ENCODE assay signal across 8 cellular contexts in the genomic region with DNA sequence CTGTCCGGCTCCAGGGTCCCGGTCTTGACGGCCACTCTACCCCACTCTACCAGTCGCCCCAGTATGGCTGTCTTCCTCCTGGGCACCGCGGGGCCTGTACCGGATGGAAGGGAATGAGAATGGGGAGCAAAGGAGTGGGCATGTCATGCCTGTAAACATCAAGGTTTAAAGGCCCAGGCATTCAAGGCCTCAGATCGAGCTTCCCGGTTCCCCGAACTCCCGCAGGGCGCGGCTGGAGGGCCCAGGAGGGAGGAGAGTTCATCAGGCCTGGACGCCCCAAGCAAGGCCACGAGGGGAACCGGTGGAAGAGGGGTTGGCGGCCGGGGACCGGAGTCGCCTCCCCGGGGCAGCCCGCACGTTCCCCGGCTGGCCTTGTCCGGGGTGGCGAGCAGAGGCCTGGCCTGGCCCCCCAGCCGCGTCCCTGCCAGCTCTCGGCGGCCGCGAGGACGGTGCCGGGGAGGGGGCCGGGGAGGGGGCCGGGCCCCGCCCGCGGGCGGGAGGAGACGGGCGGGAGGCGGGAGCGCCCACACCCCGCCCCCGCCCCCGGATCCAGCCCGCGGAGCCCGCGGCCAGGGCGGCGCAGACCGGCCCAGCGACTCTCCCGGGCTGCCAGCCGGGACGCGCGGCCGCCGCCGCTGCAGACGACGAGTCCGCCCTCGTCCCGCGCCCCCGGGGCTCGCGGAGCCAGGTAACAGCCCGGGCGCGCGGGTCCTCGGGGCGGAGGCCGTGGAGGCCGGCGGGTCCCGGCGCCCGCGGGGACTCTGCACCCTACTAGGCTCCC. TPM values are rescaled to one million over a fixed set of nuclear protein-coding genes. Genes with fewer than 3 reads are reported as not detected.
DNase-seq lines count a peak whose midpoint lies in the region; ATAC-seq and TF ChIP-seq lines count a peak whose summit lies in the region.

A gene with protein sequence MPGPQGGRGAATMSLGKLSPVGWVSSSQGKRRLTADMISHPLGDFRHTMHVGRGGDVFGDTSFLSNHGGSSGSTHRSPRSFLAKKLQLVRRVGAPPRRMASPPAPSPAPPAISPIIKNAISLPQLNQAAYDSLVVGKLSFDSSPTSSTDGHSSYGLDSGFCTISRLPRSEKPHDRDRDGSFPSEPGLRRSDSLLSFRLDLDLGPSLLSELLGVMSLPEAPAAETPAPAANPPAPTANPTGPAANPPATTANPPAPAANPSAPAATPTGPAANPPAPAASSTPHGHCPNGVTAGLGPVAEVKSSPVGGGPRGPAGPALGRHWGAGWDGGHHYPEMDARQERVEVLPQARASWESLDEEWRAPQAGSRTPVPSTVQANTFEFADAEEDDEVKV (plus strand): TSS at position 580 of the 781 bp plus-strand sequence. CDS start 5,870 bp downstream, outside the sequence.

- ATAC-seq in GM23338 (peak; percentile 18), GM21576 (IDR thresholded peaks at IDR 0.05; ENCODE audit: unreplicated experiment) (no peak), HG03565 (IDR thresholded peaks at IDR 0.05; ENCODE audit: unreplicated experiment) (no peak)
- peak; percentile 29 to 59 for ATAC-seq in naive thymus-derived CD8-positive, alpha-beta T cell

- H3K4me1 Mint-ChIP-seq in GM23338, result peaks cover 53% of the 10 kb centered on the region
- H3K4me1 Mint-ChIP-seq in naive thymus-derived CD8-positive, alpha-beta T cell, result peaks cover 9 to 25% (median 20%) of the 10 kb centered on the region in 4 donors

- no peaks in the 10 kb centered on the region for H3K36me3 ChIP-seq in GM23338 (ENCODE audit: insufficient read depth)

- peaks cover 5% of the 10 kb centered on the region; the same call in 1 of the 3 replicates for H3K36me3 Mint-ChIP-seq in GM23338 (ENCODE audit: low read depth)
- no peaks in the 10 kb centered on the region for H3K36me3 Mint-ChIP-seq in naive thymus-derived CD8-positive, alpha-beta T cell

- no peaks in the 10 kb centered on the region for H4K20me1 ChIP-seq in GM23338 (replicated peaks; ENCODE audit: insufficient read depth)

- H3K27me3 Mint-ChIP-seq in GM23338 (ENCODE audit: insufficient read depth, low read depth, poor library complexity), result peaks cover 49% of the 10 kb centered on the region
- H3K27me3 Mint-ChIP-seq in naive thymus-derived CD8-positive, alpha-beta T cell, result peaks cover 16 to 48% (median 36%) of the 10 kb centered on the region in 5 donors

- H3K79me2 ChIP-seq in GM23338 (replicated peaks; ENCODE audit: insufficient read depth), result peaks cover 17% of the 10 kb centered on the region

- POLR2A ChIA-PET in naive thymus-derived CD8-positive, alpha-beta T cell (lab: Charles Lee), result no interaction called here

- no peaks in the 10 kb centered on the region for H3K9me2 ChIP-seq in GM23338 (ENCODE audit: insufficient read depth)

- no peak within 1 kb of the TSS for H3K27ac Mint-ChIP-seq in GM23338
- H3K27ac Mint-ChIP-seq in naive thymus-derived CD8-positive, alpha-beta T cell, result peak within 1 kb of the TSS in 2 of 10 donors; percentile 46 to 87

- H3K27me3 ChIP-seq in GM23338 (ENCODE audit: insufficient read depth), result peaks cover 48% of the 10 kb centered on the region

- H3F3A ChIP-seq in GM23338 (replicated peaks; ENCODE audit: low read depth), result peaks cover 12% of the 10 kb centered on the region

- peak within 1 kb of the TSS; percentile 76 for H3K4me3 Mint-ChIP-seq in GM23338
- peak within 1 kb of the TSS; percentile 58 to 82 (median 71) for H3K4me3 Mint-ChIP-seq in naive thymus-derived CD8-positive, alpha-beta T cell

- no peaks in the 10 kb centered on the region; the same call in 1 of the 3 replicates for H3K9me3 Mint-ChIP-seq in GM23338
- peaks cover 0 to 2% (median 0%) of the 10 kb centered on the region in 9 donors for H3K9me3 Mint-ChIP-seq in naive thymus-derived CD8-positive, alpha-beta T cell

- H3K4me3 ChIP-seq in GM23338, result peak within 1 kb of the TSS; percentile 64
- H3K4me3 ChIP-seq in WI38 (ENCODE audit: low read depth, low read length), result peak within 1 kb of the TSS; percentile 94
- H3K4me3 ChIP-seq in foreskin fibroblast (ENCODE audit: low read depth in 1 of 2, low read length in 2 of 2), result peak within 1 kb of the TSS; percentile 84 to 98

- H3K4me2 ChIP-seq in GM23338, result peak within 1 kb of the TSS; percentile 96

- DNase-seq in GM23338 (ENCODE audit: low spot score), result peak; percentile 72
- peak; percentile 61 to 83 for DNase-seq in foreskin fibroblast
- no peak for DNase-seq in naive thymus-derived CD8-positive, alpha-beta T cell
- DNase-seq in KBM-7, result no peak
- no peak for DNase-seq in central memory CD4-positive, alpha-beta T cell

- peak within 1 kb of the TSS; percentile 81 for H2AFZ ChIP-seq in GM23338

- H3K4me1 ChIP-seq in GM23338 (ENCODE audit: insufficient read depth), result peaks cover 42% of the 10 kb centered on the region

- in situ Hi-C loops in KBM-7 (cut with MboI; ENCODE audit: low pct_unique_long_range_greater_than_20kb, low sequenced_read_pairs), result no loop called here

- TF ChIP-seq CTCF in GM23338 (conservative IDR thresholded peaks at IDR 0.05; ENCODE audit: low read depth in 2 of 2) (no peak), WI38 (IDR thresholded peaks at IDR 0.05; ENCODE audit: low read depth, low read length) (no peak), foreskin fibroblast (IDR thresholded peaks at IDR 0.05; ENCODE audit: low read depth, low read length) (no peak)

- no peak within 1 kb of the TSS for H3K27ac ChIP-seq in GM23338 (ENCODE audit: low read depth)

TF ChIP-seq in GM23338, 12 proteins besides CTCF, POLR2A, EP300 and RAD21 (continues in another document):
- TF ChIP-seq, protein P1, sequence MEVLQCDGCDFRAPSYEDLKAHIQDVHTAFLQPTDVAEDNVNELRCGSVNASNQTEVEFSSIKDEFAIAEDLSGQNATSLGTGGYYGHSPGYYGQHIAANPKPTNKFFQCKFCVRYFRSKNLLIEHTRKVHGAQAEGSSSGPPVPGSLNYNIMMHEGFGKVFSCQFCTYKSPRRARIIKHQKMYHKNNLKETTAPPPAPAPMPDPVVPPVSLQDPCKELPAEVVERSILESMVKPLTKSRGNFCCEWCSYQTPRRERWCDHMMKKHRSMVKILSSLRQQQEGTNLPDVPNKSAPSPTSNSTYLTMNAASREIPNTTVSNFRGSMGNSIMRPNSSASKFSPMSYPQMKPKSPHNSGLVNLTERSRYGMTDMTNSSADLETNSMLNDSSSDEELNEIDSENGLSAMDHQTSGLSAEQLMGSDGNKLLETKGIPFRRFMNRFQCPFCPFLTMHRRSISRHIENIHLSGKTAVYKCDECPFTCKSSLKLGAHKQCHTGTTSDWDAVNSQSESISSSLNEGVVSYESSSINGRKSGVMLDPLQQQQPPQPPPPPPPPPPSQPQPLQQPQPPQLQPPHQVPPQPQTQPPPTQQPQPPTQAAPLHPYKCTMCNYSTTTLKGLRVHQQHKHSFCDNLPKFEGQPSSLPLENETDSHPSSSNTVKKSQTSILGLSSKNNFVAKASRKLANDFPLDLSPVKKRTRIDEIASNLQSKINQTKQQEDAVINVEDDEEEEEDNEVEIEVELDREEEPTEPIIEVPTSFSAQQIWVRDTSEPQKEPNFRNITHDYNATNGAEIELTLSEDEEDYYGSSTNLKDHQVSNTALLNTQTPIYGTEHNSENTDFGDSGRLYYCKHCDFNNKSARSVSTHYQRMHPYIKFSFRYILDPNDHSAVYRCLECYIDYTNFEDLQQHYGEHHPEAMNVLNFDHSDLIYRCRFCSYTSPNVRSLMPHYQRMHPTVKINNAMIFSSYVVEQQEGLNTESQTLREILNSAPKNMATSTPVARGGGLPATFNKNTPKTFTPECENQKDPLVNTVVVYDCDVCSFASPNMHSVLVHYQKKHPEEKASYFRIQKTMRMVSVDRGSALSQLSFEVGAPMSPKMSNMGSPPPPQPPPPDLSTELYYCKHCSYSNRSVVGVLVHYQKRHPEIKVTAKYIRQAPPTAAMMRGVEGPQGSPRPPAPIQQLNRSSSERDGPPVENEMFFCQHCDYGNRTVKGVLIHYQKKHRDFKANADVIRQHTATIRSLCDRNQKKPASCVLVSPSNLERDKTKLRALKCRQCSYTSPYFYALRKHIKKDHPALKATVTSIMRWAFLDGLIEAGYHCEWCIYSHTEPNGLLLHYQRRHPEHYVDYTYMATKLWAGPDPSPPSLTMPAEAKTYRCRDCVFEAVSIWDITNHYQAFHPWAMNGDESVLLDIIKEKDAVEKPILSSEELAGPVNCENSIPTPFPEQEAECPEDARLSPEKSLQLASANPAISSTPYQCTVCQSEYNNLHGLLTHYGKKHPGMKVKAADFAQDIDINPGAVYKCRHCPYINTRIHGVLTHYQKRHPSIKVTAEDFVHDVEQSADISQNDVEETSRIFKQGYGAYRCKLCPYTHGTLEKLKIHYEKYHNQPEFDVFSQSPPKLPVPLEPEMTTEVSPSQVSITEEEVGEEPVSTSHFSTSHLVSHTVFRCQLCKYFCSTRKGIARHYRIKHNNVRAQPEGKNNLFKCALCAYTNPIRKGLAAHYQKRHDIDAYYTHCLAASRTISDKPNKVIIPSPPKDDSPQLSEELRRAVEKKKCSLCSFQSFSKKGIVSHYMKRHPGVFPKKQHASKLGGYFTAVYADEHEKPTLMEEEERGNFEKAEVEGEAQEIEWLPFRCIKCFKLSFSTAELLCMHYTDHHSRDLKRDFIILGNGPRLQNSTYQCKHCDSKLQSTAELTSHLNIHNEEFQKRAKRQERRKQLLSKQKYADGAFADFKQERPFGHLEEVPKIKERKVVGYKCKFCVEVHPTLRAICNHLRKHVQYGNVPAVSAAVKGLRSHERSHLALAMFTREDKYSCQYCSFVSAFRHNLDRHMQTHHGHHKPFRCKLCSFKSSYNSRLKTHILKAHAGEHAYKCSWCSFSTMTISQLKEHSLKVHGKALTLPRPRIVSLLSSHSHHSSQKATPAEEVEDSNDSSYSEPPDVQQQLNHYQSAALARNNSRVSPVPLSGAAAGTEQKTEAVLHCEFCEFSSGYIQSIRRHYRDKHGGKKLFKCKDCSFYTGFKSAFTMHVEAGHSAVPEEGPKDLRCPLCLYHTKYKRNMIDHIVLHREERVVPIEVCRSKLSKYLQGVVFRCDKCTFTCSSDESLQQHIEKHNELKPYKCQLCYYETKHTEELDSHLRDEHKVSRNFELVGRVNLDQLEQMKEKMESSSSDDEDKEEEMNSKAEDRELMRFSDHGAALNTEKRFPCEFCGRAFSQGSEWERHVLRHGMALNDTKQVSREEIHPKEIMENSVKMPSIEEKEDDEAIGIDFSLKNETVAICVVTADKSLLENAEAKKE (CRISPR knock-in tag; IDR thresholded peaks at IDR 0.05), result no peak
- no peak for TF ChIP-seq JUNB (IDR thresholded peaks at IDR 0.05; ENCODE audit: unreplicated experiment)
- no peak for TF ChIP-seq CREB1 (CRISPR knock-in tag; IDR thresholded peaks at IDR 0.05; ENCODE audit: low read depth)
- TF ChIP-seq EZH2 (IDR thresholded peaks at IDR 0.05; ENCODE audit: low read depth, unreplicated experiment), result no peak
- TF ChIP-seq POLR2AphosphoS5 (IDR thresholded peaks at IDR 0.05; ENCODE audit: low read depth), result no peak
- TF ChIP-seq ZNF114 (CRISPR knock-in tag; IDR thresholded peaks at IDR 0.05), result no peak
- TF ChIP-seq NANOG (IDR thresholded peaks at IDR 0.05; ENCODE audit: borderline replicate concordance), result no peak

RNA-seq across cellular contexts. Expression of the gene that starts here (rescaled TPM):
- 8.5 and 10.2 TPM in 2 replicates for total RNA-seq in GM23338 (2014; rRNA removed; shearing (Covaris generic))
- 7.7 and 8.4 TPM in 2 replicates for polyA plus RNA-seq in GM23338 (2016; fragmentation: Nextera tagmentation; extraction: Ambion mirVana)
- not detected for total RNA-seq in naive thymus-derived CD8-positive, alpha-beta T cell
- polyA plus RNA-seq in naive thymus-derived CD8-positive, alpha-beta T cell, result not detected

Comparison
In these comparisons a context has a peak if more than half of its experiments do, and no peak if none do; other contexts are left out.
1. Peak in ATAC-seq in naive thymus-derived CD8-positive, alpha-beta T cell; RNA of the gene not detected or under 1 TPM.
2. DNase-seq: peak in GM23338 (single experiment) and foreskin fibroblast (2 of 2); none in naive thymus-derived CD8-positive, alpha-beta T cell (0 of 10), KBM-7 (single experiment) and central memory CD4-positive, alpha-beta T cell (single experiment).
3. Peak in every context shown above with its lines, with median percentiles within 50 percentile points of each other: H3K4me3 ChIP-seq.